ENCODE assay signal across 26 cellular contexts in genomic region chr10:72137583-72137982, GRCh38.
"Had no signal": no experiment of that assay in that cellular context is flagged by ENCODE, and none has a peak within 500 bp of the region (broad histone marks: within the 10 kb centered on the region; RNA-seq: fewer than 3 reads in every experiment).

No MANE protein-coding gene starts in this region.

- ATAC-seq: stimulated activated effector memory CD8-positive, alpha-beta T cell treated with anti-CD3 and anti-CD28 coated beads, Interleukin-12 subunit alpha, Interleukin-12 subunit beta, amount 100 ng/mL, for 72 hours; stimulated activated memory B cell treated with anti-CD40 and anti-IgM and Interleukin-4, amounts not matched to agents 10 μg/mL and 1 μg/mL and 100 μg/mL, for 72 hours; stimulated activated naive B cell treated with anti-CD40 and anti-IgM and Interleukin-4, amounts not matched to agents 10 μg/mL and 1 μg/mL and 100 μg/mL, for 72 hours; stimulated activated naive CD8-positive, alpha-beta T cell treated with anti-CD3 and anti-CD28 coated beads, Interleukin-15, amount 100 ng/mL, for 72 hours; stimulated activated naive CD8-positive, alpha-beta T cell treated with anti-CD3 and anti-CD28 coated beads, Interleukin-15, Interleukin-2, amounts not matched to agents 100 U/mL and 50 U/mL, for 24 hours; upper lobe of right lung had no signal

- H3K4me3 ChIP-seq: stomach, suprapubic skin, testis, thoracic aorta, thyroid gland, tibial artery, tibial nerve, transverse colon, upper lobe of left lung, upper lobe of right lung, uterus, vagina had no signal

- FAIRE-seq: urothelium cell line had no signal

- H3K27ac ChIP-seq: stomach, suprapubic skin, testis, thoracic aorta, thyroid gland, tibial artery, tibial nerve, transverse colon, upper lobe of left lung, upper lobe of right lung, uterus, vagina had no signal

- H3K9me3 ChIP-seq: suprapubic skin, testis, thoracic aorta, thyroid gland, tibial artery, tibial nerve, transverse colon, upper lobe of left lung, upper lobe of right lung, uterus, vagina had no signal

- DNase-seq: stimulated activated CD4-positive, alpha-beta T cell treated with anti-CD3 and anti-CD28 coated beads, Interleukin-2, amount 100 ng/mL, for 48 hours; stimulated activated CD4-positive, alpha-beta T cell treated with anti-CD3 and anti-CD28 coated beads, Interleukin-4, amount 100 ng/mL, for 1 hour; stimulated activated CD4-positive, alpha-beta T cell treated with anti-CD3 and anti-CD28 coated beads, Interleukin-4, amount 100 ng/mL, for 24 hours; stimulated activated CD4-positive, alpha-beta T cell treated with anti-CD3 and anti-CD28 coated beads, Interleukin-4, amount 100 ng/mL, for 4 hours; stimulated activated CD8-positive, alpha-beta memory T cell treated with anti-CD3 and anti-CD28 coated beads, Interleukin-4, amount 100 ng/mL, for 48 hours; stimulated activated naive B cell treated with anti-CD40 and anti-IgM and Interleukin-4, amounts not matched to agents 10 μg/mL and 1 μg/mL and 100 μg/mL, for 72 hours; stimulated activated naive CD4-positive, alpha-beta T cell treated with Interleukin-2 at 50 U/mL for 16 hours; stimulated activated naive CD8-positive, alpha-beta T cell treated with anti-CD3 and anti-CD28 coated beads, Interleukin-15, amount 100 ng/mL, for 72 hours; stimulated activated naive CD8-positive, alpha-beta T cell treated with anti-CD3 and anti-CD28 coated beads, Interleukin-15, Interleukin-2, amounts not matched to agents 100 U/mL and 50 U/mL, for 24 hours; stomach; substantia nigra; testis; thyroid gland; tibial artery; transverse colon; trophoblast cell; upper lobe of left lung; upper lobe of right lung; uterus had no signal

- H3K4me1 ChIP-seq: suprapubic skin, testis, thyroid gland, uterus, vagina had no signal

- H3K36me3 ChIP-seq: thoracic aorta, thyroid gland, transverse colon, uterus had no signal

- H3K27me3 ChIP-seq: stomach, suprapubic skin, testis, thyroid gland, tibial artery, tibial nerve, transverse colon, upper lobe of left lung, upper lobe of right lung, uterus, vagina had no signal
